ENCODE assay signal across 23 cellular contexts in the genomic region with DNA sequence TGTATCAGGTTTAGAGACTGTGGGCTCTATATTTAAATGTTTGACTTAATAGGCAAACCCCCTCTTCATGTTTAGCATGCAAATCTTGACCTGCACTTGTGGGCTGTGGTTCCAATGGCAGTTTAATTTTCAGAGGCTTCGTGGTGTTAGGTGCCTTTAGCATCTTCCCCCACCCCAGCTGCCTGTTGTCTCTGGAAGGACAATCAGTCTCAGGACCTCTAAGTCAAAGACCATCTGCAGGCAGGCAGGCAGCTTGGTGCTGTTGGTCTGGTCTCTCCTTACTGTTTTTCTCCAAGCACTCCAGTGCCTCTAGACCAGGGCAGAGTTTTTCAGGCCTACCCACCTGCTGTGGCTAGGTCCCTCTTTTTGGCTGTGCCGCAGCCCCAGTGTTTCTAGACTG.
"Had no signal": no experiment of that assay in that cellular context is flagged by ENCODE, and none has a peak within 500 bp of the region (broad histone marks: within the 10 kb centered on the region; RNA-seq: fewer than 3 reads in every experiment).

No MANE protein-coding gene starts in this region.

- H3K4me2 ChIP-seq: smooth muscle cell had no signal

- H3K9me3 Mint-ChIP-seq: nephron progenitor cell had no signal

- H3K4me3 Mint-ChIP-seq: memory B cell; naive B cell; natural killer cell; nephron progenitor cell; stimulated activated memory B cell treated with anti-CD40 and anti-IgM and Interleukin-4, amounts not matched to agents 10 μg/mL and 1 μg/mL and 100 μg/mL, for 72 hours had no signal

- H3K27ac Mint-ChIP-seq: memory B cell; naive B cell; natural killer cell; nephron progenitor cell; progenitor cell of endocrine pancreas; stimulated activated memory B cell treated with anti-CD40 and anti-IgM and Interleukin-4, amounts not matched to agents 10 μg/mL and 1 μg/mL and 100 μg/mL, for 72 hours had no signal

- H3K27me3 Mint-ChIP-seq: memory B cell; naive B cell; progenitor cell of endocrine pancreas; stimulated activated memory B cell treated with anti-CD40 and anti-IgM and Interleukin-4, amounts not matched to agents 10 μg/mL and 1 μg/mL and 100 μg/mL, for 72 hours had no signal

- DNase-seq: islet precursor cell; left ventricle myocardium inferior; naive B cell; natural killer cell; nephron progenitor cell; ovary; right lobe of liver; stimulated activated CD4-positive, alpha-beta T cell treated with anti-CD3 and anti-CD28 coated beads, Interleukin-1b, Interleukin-23, amount 100 ng/mL, for 48 hours; stimulated activated CD4-positive, alpha-beta T cell treated with anti-CD3 and anti-CD28 coated beads, Interleukin-2, amount 100 ng/mL, for 48 hours; stimulated activated CD4-positive, alpha-beta T cell treated with anti-CD3 and anti-CD28 coated beads, Interleukin-4, amount 100 ng/mL, for 4 hours; stimulated activated CD8-positive, alpha-beta memory T cell treated with anti-CD3 and anti-CD28 coated beads, Interleukin-4, amount 100 ng/mL, for 48 hours; stimulated activated naive CD8-positive, alpha-beta T cell treated with anti-CD3 and anti-CD28 coated beads, Interleukin-15, Interleukin-2, amounts not matched to agents 100 U/mL and 50 U/mL, for 24 hours; stomach; testis; thyroid gland; transverse colon; upper lobe of left lung had no signal

- H3K36me3 ChIP-seq: left ventricle myocardium inferior, ovary, right atrium auricular region, right lobe of liver, stomach, thyroid gland, transverse colon, upper lobe of left lung, vagina had no signal

- ATAC-seq: natural killer cell; right lobe of liver; stimulated activated memory B cell treated with anti-CD40 and anti-IgM and Interleukin-4, amounts not matched to agents 10 μg/mL and 1 μg/mL and 100 μg/mL, for 72 hours; stimulated activated naive CD8-positive, alpha-beta T cell treated with anti-CD3 and anti-CD28 coated beads, Interleukin-15, Interleukin-2, amounts not matched to agents 100 U/mL and 50 U/mL, for 24 hours had no signal

- H3K4me3 ChIP-seq: left ventricle myocardium inferior, ovary, right atrium auricular region, right lobe of liver, smooth muscle cell, stomach, testis, thyroid gland, transverse colon, upper lobe of left lung, vagina had no signal

- H3K4me1 Mint-ChIP-seq: memory B cell; naive B cell; natural killer cell; nephron progenitor cell; stimulated activated memory B cell treated with anti-CD40 and anti-IgM and Interleukin-4, amounts not matched to agents 10 μg/mL and 1 μg/mL and 100 μg/mL, for 72 hours had no signal

- H3K36me3 Mint-ChIP-seq: memory B cell; naive B cell; natural killer cell; stimulated activated memory B cell treated with anti-CD40 and anti-IgM and Interleukin-4, amounts not matched to agents 10 μg/mL and 1 μg/mL and 100 μg/mL, for 72 hours had no signal

- H3K27ac ChIP-seq: left ventricle myocardium inferior, ovary, right atrium auricular region, right lobe of liver, stomach, testis, thyroid gland, transverse colon, upper lobe of left lung, vagina had no signal

- H3K4me1 ChIP-seq: right lobe of liver, stomach, thyroid gland, transverse colon, upper lobe of left lung, vagina had no signal

- H3K27me3 ChIP-seq: ovary, right atrium auricular region, right lobe of liver, stomach, testis, thyroid gland, transverse colon, upper lobe of left lung, vagina had no signal

- H3K9me3 ChIP-seq: ovary, right atrium auricular region, right lobe of liver, testis, thyroid gland, transverse colon, upper lobe of left lung, vagina had no signal
